7 cellular contexts compared by ENCODE assay signal in genomic region chr11:10623797-10624761, GRCh38. TPM values are rescaled to one million over a fixed set of nuclear protein-coding genes. Genes with fewer than 3 reads are reported as not detected.
DNase-seq lines count a peak whose midpoint lies in the region; ATAC-seq lines count a peak whose summit lies in the region.

No MANE protein-coding gene starts in this region.

- peak overlapping the region; percentile 53 for H3K4me3 Mint-ChIP-seq in activated T-helper 17 cell treated with anti-CD3 and anti-CD28 coated beads, Interleukin-2, amount 50 U/mL, for 72 hours

- no peaks in the 10 kb centered on the region for H3K9me3 ChIP-seq in thymus (ENCODE audit: control insufficient read depth)

- H3K4me3 ChIP-seq in thymus (ENCODE audit: low read length), result no peak overlapping the region

- peaks cover 13% of the 10 kb centered on the region for H3K4me1 Mint-ChIP-seq in activated T-helper 17 cell treated with anti-CD3 and anti-CD28 coated beads, Interleukin-2, amount 50 U/mL, for 72 hours

- no peaks in the 10 kb centered on the region for H3K9me3 Mint-ChIP-seq in activated T-helper 17 cell treated with anti-CD3 and anti-CD28 coated beads, Interleukin-2, amount 50 U/mL, for 72 hours

- 95% methylated on average over 11 of the region's 11 CpGs for WGBS in thymus

- DNase-seq in EL (peak; percentile 52), LoVo (ENCODE audit: low spot score) (peak; percentile 23), iPS-NIHi7 (ENCODE audit: extremely low spot score) (peak; percentile 88)

- no peak for ATAC-seq in activated T-helper 17 cell treated with anti-CD3 and anti-CD28 coated beads, Interleukin-2, amount 50 U/mL, for 72 hours (replicated peaks)
- no peak for ATAC-seq in HG03469 (IDR thresholded peaks at IDR 0.05; ENCODE audit: unreplicated experiment)
- ATAC-seq in HG03097 (IDR thresholded peaks at IDR 0.05; ENCODE audit: low FRiP score, unreplicated experiment), result no peak

- H3K36me3 ChIP-seq in thymus (ENCODE audit: control insufficient read depth, insufficient read depth), result no peaks in the 10 kb centered on the region

- peak overlapping the region; percentile 32 for H3K27ac ChIP-seq in thymus (ENCODE audit: low read depth)

- no peaks in the 10 kb centered on the region for H3K27me3 Mint-ChIP-seq in activated T-helper 17 cell treated with anti-CD3 and anti-CD28 coated beads, Interleukin-2, amount 50 U/mL, for 72 hours

- peaks cover 20% of the 10 kb centered on the region for H3K4me1 ChIP-seq in thymus (ENCODE audit: control insufficient read depth, insufficient read depth, low read length)

- H3K27me3 ChIP-seq in thymus (ENCODE audit: control insufficient read depth, insufficient read depth), result no peaks in the 10 kb centered on the region

- H3K36me3 Mint-ChIP-seq in activated T-helper 17 cell treated with anti-CD3 and anti-CD28 coated beads, Interleukin-2, amount 50 U/mL, for 72 hours (ENCODE audit: low read depth), result no peaks in the 10 kb centered on the region

- H3K27ac Mint-ChIP-seq in activated T-helper 17 cell treated with anti-CD3 and anti-CD28 coated beads, Interleukin-2, amount 50 U/mL, for 72 hours, result peak overlapping the region; percentile 90

RNA-seq across cellular contexts. Expression of gene LYVE1, which starts 55.6 kb away (rescaled TPM):
- not detected for total RNA-seq in activated T-helper 17 cell treated with anti-CD3 and anti-CD28 coated beads, Interleukin-2, amount 50 U/mL, for 72 hours
- polyA plus RNA-seq in thymus, result 16.1 TPM

Comparison
In these comparisons a context has a peak if more than half of its experiments do, and no peak if none do; other contexts are left out.
1. DNase-seq: peak in every context shown above with its lines; median percentile 88 in iPS-NIHi7; 52 in EL; 23 in LoVo.